Comparison of ENCODE assay signal across 1 cellular context in the genomic region with DNA sequence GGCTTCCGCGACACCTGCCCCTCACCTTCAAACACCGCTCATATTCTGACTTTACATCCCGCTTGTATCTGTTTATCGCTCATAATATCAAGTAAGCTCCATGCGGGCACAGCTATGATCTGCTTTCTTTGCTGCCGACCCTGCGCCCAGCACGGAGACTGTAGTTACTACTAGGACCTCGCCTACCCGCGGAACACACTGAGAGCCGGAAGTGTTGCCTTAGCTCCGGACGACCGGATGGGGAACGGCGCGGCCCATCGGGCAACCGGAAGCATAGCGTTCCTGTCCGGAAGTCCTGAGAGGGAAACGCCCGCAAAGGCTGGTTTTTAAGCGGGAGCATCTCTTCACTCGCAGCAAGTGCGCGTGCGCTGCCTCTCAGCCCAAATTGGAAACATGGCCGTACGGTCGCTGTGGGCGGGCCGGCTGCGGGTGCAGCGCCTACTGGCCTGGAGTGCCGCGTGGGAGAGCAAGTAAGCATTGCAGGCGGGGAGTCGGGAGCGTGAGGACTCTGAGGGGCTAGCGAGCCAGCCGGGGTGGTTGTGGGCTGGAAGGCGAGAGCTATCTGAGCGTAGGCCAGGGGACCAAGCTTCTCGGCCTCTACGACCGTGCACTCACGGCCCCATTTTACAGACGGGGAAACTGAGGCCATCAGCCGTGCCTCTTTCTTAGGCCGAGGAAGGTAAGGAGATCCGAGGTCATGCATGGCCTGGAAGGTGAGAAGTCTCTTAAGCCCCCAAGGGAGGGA.
TF ChIP-seq lines count a peak whose summit lies in the region.

GRPEL2 (plus strand) TSS at position 353 of the 745 bp plus-strand sequence; CDS start at position 394, 41 bp downstream.

TF ChIP-seq in HepG2, 621 proteins besides CTCF, POLR2A, EP300 and RAD21 (continued from another document and continues in another):
- TF ChIP-seq, protein P1, sequence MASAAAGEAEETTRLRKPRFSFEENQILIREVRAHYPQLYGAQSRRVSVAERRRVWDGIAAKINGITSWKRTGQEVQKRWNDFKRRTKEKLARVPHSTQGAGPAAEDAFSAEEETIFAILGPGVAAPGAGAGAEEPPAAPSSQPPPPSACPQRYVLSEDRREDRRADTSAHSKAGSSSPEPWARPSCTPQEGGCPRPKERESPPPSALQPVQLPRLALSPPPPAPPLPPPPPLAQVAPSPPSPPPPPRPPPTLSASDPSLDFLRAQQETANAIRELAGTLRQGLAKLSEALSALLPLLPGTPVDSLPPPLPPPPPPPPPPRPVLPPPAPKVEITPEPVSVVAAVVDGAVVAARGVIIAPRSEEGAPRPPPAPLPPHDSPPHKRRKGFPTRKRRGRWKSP (CRISPR knock-in tag; IDR thresholded peaks at IDR 0.05) = peak; percentile 73
- TF ChIP-seq CEBPG (CRISPR knock-in tag; IDR thresholded peaks at IDR 0.05) (peak; percentile 55), NFE2L1 (CRISPR knock-in tag; IDR thresholded peaks at IDR 0.05; ENCODE audit: borderline replicate concordance) (no peak), KLF9 (CRISPR knock-in tag; IDR thresholded peaks at IDR 0.05; ENCODE audit: low read depth) (peak; percentile 73), U2AF2 (IDR thresholded peaks at IDR 0.05; ENCODE audit: low read depth, low read length) (no peak), NFIB (CRISPR knock-in tag; IDR thresholded peaks at IDR 0.05; ENCODE audit: borderline replicate concordance) (no peak), FLYWCH1 (CRISPR knock-in tag; IDR thresholded peaks at IDR 0.05) (no peak), ZNF383 (CRISPR knock-in tag; IDR thresholded peaks at IDR 0.05; ENCODE audit: borderline replicate concordance) (no peak), SNRNP70 (IDR thresholded peaks at IDR 0.05; ENCODE audit: low read depth, low read length) (no peak), DR1 (CRISPR knock-in tag; IDR thresholded peaks at IDR 0.05) (peak; percentile 71; the same call in 1 of the 2 replicates), CCDC6 (CRISPR knock-in tag; IDR thresholded peaks at IDR 0.05) (peak; percentile 75; the same call in 1 of the 2 replicates), SPEN (CRISPR knock-in tag; IDR thresholded peaks at IDR 0.05; ENCODE audit: low read depth) (peak; percentile 90), ZNF263 (CRISPR knock-in tag; IDR thresholded peaks at IDR 0.05) (no peak), FOXJ3 (CRISPR knock-in tag; IDR thresholded peaks at IDR 0.05; ENCODE audit: borderline replicate concordance) (peak; percentile 71; the same call in 1 of the 2 replicates), SNAPC5 (CRISPR knock-in tag; IDR thresholded peaks at IDR 0.05; ENCODE audit: borderline replicate concordance) (0 out of 2 replicates have a peak, but pooled peaks have one; percentile 53), HOXA7 (CRISPR knock-in tag; IDR thresholded peaks at IDR 0.05) (no peak), ZSCAN21 (CRISPR knock-in tag; IDR thresholded peaks at IDR 0.05; ENCODE audit: borderline replicate concordance) (peak; percentile 94), ZNF709 (CRISPR knock-in tag; IDR thresholded peaks at IDR 0.05) (peak; percentile 92), SOX5 (CRISPR knock-in tag; IDR thresholded peaks at IDR 0.05; ENCODE audit: borderline replicate concordance) (peak; percentile 44; the same call in 1 of the 2 replicates), RXRA (CRISPR knock-in tag; IDR thresholded peaks at IDR 0.05) (peak; percentile 75), IRF2 (CRISPR knock-in tag; IDR thresholded peaks at IDR 0.05) (peak; percentile 76), ZFP90 (CRISPR knock-in tag; IDR thresholded peaks at IDR 0.05; ENCODE audit: borderline replicate concordance) (peak; percentile 88; the same call in 1 of the 2 replicates), NFATC3 (CRISPR knock-in tag; IDR thresholded peaks at IDR 0.05) (peak; percentile 95), FOXP1 (IDR thresholded peaks at IDR 0.05) (no peak), FOXP1 (CRISPR knock-in tag; IDR thresholded peaks at IDR 0.05) (no peak), RBM39 (IDR thresholded peaks at IDR 0.05; ENCODE audit: low read depth, low read length, poor library complexity, severe bottlenecking) (peak; percentile 90), KLF6 (CRISPR knock-in tag; IDR thresholded peaks at IDR 0.05) (0 out of 2 replicates have a peak, but pooled peaks have one; percentile 44), THAP7 (CRISPR knock-in tag; IDR thresholded peaks at IDR 0.05) (0 out of 2 replicates have a peak, but pooled peaks have one; percentile 53), ZKSCAN8 (CRISPR knock-in tag; IDR thresholded peaks at IDR 0.05; ENCODE audit: borderline replicate concordance) (peak; percentile 72; the same call in 1 of the 2 replicates), ZNF556 (CRISPR knock-in tag; IDR thresholded peaks at IDR 0.05; ENCODE audit: borderline replicate concordance) (peak; percentile 20; the same call in 1 of the 2 replicates), ZZZ3 (CRISPR knock-in tag; IDR thresholded peaks at IDR 0.05; ENCODE audit: borderline replicate concordance) (peak; percentile 17; the same call in 1 of the 2 replicates), HOXA3 (CRISPR knock-in tag; IDR thresholded peaks at IDR 0.05) (peak; percentile 90), SNAI1 (CRISPR knock-in tag; IDR thresholded peaks at IDR 0.05; ENCODE audit: borderline replicate concordance) (no peak), HNF4G (IDR thresholded peaks at IDR 0.05; ENCODE audit: borderline replicate concordance, low read depth, low read length) (peak; percentile 27; the same call in 1 of the 2 replicates), HNF4G (CRISPR knock-in tag; IDR thresholded peaks at IDR 0.05; ENCODE audit: borderline replicate concordance, low read depth) (0 out of 2 replicates have a peak, but pooled peaks have one; percentile 19), ZNF670 (CRISPR knock-in tag; IDR thresholded peaks at IDR 0.05; ENCODE audit: borderline replicate concordance) (peak; percentile 86; the same call in 1 of the 2 replicates), RNF2 (conservative IDR thresholded peaks at IDR 0.05; ENCODE audit: low read depth) (no peak), KLF16 (CRISPR knock-in tag; IDR thresholded peaks at IDR 0.05) (peak in 1 of 2 experiments; percentile 85; a peak in 2 of 4 replicates), KLF11 (CRISPR knock-in tag; IDR thresholded peaks at IDR 0.05) (peak; percentile 64; the same call in 1 of the 2 replicates), ZNF274 (CRISPR knock-in tag; IDR thresholded peaks at IDR 0.05) (peak; percentile 45; the same call in 1 of the 2 replicates), NFE2L2 (IDR thresholded peaks at IDR 0.05; ENCODE audit: low read length) (no peak), ZBED4 (CRISPR knock-in tag; IDR thresholded peaks at IDR 0.05; ENCODE audit: borderline replicate concordance) (peak; percentile 81), ZNF781 (CRISPR knock-in tag; IDR thresholded peaks at IDR 0.05; ENCODE audit: borderline replicate concordance, not compliant biosample characterization) (peak; percentile 96), BORCS8-MEF2B (CRISPR knock-in tag; IDR thresholded peaks at IDR 0.05) (peak; percentile 83), HNRNPL (IDR thresholded peaks at IDR 0.05; ENCODE audit: low read depth, low read length) (peak; percentile 44; the same call in 1 of the 2 replicates), FOSL2 (CRISPR knock-in tag; IDR thresholded peaks at IDR 0.05) (no peak; the same call in 1 of the 2 replicates)
- TF ChIP-seq, protein P2, sequence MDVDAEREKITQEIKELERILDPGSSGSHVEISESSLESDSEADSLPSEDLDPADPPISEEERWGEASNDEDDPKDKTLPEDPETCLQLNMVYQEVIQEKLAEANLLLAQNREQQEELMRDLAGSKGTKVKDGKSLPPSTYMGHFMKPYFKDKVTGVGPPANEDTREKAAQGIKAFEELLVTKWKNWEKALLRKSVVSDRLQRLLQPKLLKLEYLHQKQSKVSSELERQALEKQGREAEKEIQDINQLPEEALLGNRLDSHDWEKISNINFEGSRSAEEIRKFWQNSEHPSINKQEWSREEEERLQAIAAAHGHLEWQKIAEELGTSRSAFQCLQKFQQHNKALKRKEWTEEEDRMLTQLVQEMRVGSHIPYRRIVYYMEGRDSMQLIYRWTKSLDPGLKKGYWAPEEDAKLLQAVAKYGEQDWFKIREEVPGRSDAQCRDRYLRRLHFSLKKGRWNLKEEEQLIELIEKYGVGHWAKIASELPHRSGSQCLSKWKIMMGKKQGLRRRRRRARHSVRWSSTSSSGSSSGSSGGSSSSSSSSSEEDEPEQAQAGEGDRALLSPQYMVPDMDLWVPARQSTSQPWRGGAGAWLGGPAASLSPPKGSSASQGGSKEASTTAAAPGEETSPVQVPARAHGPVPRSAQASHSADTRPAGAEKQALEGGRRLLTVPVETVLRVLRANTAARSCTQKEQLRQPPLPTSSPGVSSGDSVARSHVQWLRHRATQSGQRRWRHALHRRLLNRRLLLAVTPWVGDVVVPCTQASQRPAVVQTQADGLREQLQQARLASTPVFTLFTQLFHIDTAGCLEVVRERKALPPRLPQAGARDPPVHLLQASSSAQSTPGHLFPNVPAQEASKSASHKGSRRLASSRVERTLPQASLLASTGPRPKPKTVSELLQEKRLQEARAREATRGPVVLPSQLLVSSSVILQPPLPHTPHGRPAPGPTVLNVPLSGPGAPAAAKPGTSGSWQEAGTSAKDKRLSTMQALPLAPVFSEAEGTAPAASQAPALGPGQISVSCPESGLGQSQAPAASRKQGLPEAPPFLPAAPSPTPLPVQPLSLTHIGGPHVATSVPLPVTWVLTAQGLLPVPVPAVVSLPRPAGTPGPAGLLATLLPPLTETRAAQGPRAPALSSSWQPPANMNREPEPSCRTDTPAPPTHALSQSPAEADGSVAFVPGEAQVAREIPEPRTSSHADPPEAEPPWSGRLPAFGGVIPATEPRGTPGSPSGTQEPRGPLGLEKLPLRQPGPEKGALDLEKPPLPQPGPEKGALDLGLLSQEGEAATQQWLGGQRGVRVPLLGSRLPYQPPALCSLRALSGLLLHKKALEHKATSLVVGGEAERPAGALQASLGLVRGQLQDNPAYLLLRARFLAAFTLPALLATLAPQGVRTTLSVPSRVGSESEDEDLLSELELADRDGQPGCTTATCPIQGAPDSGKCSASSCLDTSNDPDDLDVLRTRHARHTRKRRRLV (CRISPR knock-in tag; IDR thresholded peaks at IDR 0.05) = peak; percentile 72
- TF ChIP-seq, protein P3, sequence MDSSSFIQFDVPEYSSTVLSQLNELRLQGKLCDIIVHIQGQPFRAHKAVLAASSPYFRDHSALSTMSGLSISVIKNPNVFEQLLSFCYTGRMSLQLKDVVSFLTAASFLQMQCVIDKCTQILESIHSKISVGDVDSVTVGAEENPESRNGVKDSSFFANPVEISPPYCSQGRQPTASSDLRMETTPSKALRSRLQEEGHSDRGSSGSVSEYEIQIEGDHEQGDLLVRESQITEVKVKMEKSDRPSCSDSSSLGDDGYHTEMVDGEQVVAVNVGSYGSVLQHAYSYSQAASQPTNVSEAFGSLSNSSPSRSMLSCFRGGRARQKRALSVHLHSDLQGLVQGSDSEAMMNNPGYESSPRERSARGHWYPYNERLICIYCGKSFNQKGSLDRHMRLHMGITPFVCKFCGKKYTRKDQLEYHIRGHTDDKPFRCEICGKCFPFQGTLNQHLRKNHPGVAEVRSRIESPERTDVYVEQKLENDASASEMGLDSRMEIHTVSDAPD (CRISPR knock-in tag; IDR thresholded peaks at IDR 0.05) = peak; percentile 61; the same call in 1 of the 2 replicates
- TF ChIP-seq, protein P4, sequence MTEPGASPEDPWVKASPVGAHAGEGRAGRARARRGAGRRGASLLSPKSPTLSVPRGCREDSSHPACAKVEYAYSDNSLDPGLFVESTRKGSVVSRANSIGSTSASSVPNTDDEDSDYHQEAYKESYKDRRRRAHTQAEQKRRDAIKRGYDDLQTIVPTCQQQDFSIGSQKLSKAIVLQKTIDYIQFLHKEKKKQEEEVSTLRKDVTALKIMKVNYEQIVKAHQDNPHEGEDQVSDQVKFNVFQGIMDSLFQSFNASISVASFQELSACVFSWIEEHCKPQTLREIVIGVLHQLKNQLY (CRISPR knock-in tag; IDR thresholded peaks at IDR 0.05) = no peak
- TF ChIP-seq, protein P5, sequence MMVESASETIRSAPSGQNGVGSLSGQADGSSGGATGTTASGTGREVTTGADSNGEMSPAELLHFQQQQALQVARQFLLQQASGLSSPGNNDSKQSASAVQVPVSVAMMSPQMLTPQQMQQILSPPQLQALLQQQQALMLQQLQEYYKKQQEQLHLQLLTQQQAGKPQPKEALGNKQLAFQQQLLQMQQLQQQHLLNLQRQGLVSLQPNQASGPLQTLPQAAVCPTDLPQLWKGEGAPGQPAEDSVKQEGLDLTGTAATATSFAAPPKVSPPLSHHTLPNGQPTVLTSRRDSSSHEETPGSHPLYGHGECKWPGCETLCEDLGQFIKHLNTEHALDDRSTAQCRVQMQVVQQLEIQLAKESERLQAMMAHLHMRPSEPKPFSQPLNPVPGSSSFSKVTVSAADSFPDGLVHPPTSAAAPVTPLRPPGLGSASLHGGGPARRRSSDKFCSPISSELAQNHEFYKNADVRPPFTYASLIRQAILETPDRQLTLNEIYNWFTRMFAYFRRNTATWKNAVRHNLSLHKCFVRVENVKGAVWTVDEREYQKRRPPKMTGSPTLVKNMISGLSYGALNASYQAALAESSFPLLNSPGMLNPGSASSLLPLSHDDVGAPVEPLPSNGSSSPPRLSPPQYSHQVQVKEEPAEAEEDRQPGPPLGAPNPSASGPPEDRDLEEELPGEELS (CRISPR knock-in tag; IDR thresholded peaks at IDR 0.05) = peak; percentile 51
